Comparison of ENCODE assay signal across 1 cellular context in genomic region chr6:13574149-13574570, GRCh38.
TF ChIP-seq lines count a peak whose summit lies in the region.

No MANE protein-coding gene starts in this region.

TF ChIP-seq in K562, 482 proteins besides CTCF, POLR2A, EP300 and RAD21 (continued from another document and continues in another):
- TF ChIP-seq ZNF592 (IDR thresholded peaks at IDR 0.05) (no peak), ZFP30 (CRISPR knock-in tag; IDR thresholded peaks at IDR 0.05; ENCODE audit: borderline replicate concordance) (no peak), RBM22 (IDR thresholded peaks at IDR 0.05; ENCODE audit: low read depth, low read length, poor library complexity, severe bottlenecking) (no peak), ZNF184 (CRISPR knock-in tag; IDR thresholded peaks at IDR 0.05) (no peak), MAFF (IDR thresholded peaks at IDR 0.05; ENCODE audit: low read length) (no peak), GABPA (tag; conservative IDR thresholded peaks at IDR 0.05; ENCODE audit: low read depth) (no peak), ZNF316 (IDR thresholded peaks at IDR 0.05) (no peak), SIRT6 (IDR thresholded peaks at IDR 0.05; ENCODE audit: low read depth, low read length) (no peak), THRB (CRISPR knock-in tag; conservative IDR thresholded peaks at IDR 0.05) (no peak), HMBOX1 (IDR thresholded peaks at IDR 0.05) (no peak), KLF16 (IDR thresholded peaks at IDR 0.05) (0 out of 2 replicates have a peak, but pooled peaks have one; percentile 17), RBM15 (IDR thresholded peaks at IDR 0.05; ENCODE audit: insufficient read depth, low read length) (no peak), TSC22D4 (tag; IDR thresholded peaks at IDR 0.05) (no peak), NR2C1 (IDR thresholded peaks at IDR 0.05) (no peak), NR2C1 (tag; IDR thresholded peaks at IDR 0.05) (no peak), E2F8 (IDR thresholded peaks at IDR 0.05; ENCODE audit: low read depth, partially characterized antibody) (no peak), MITF (IDR thresholded peaks at IDR 0.05) (no peak), AFF1 (IDR thresholded peaks at IDR 0.05; ENCODE audit: low read depth in 1 of 2, partially characterized antibody in 2 of 2) (no peak), ELF1 (tag; IDR thresholded peaks at IDR 0.05) (no peak), PHF20 (IDR thresholded peaks at IDR 0.05; ENCODE audit: partially characterized antibody) (no peak), SAP30 (IDR thresholded peaks at IDR 0.05; ENCODE audit: borderline replicate concordance, insufficient read depth, low read depth, low read length, poor library complexity, severe bottlenecking) (no peak), ZKSCAN3 (CRISPR knock-in tag; IDR thresholded peaks at IDR 0.05) (no peak), AFF4 (CRISPR knock-in tag; IDR thresholded peaks at IDR 0.05) (0 out of 2 replicates have a peak, but pooled peaks have one; percentile 41), SMARCB1 (IDR thresholded peaks at IDR 0.05; ENCODE audit: insufficient read length, low read depth) (no peak), PRDM10 (IDR thresholded peaks at IDR 0.05; ENCODE audit: partially characterized antibody) (no peak), THRA (IDR thresholded peaks at IDR 0.05) (no peak), ZNF197 (CRISPR knock-in tag; IDR thresholded peaks at IDR 0.05; ENCODE audit: low read depth) (no peak), SRSF9 (IDR thresholded peaks at IDR 0.05; ENCODE audit: borderline replicate concordance, low read depth, low read length) (no peak), PURB (CRISPR knock-in tag; IDR thresholded peaks at IDR 0.05; ENCODE audit: low read depth) (no peak), CXXC5 (CRISPR knock-in tag; IDR thresholded peaks at IDR 0.05) (peak; percentile 86)
